ENCODE assay signal across 10 cellular contexts in the genomic region with DNA sequence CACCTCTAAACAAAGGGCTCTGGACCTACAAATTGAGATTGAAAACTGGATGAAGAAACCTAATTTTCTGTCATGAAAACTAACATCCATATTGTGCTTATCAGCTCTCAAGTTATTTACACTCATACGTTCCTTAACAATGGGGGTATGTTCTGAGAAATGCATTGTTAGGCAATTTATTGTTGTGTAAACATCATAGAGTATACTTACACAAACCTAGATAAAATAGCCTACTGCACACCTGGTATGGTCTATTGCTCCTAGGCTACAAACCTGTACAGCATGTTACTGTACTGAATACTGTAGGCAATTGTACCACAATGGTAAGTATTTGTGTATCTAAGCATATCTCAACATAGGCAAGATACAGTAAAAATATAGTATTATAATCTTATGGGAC.
"Had no signal": no experiment of that assay in that cellular context is flagged by ENCODE, and none has a peak within 500 bp of the region (broad histone marks: within the 10 kb centered on the region; RNA-seq: fewer than 3 reads in every experiment).

No MANE protein-coding gene starts in this region.

- H2AFZ ChIP-seq: GM23248 had no signal

- H3K9me3 ChIP-seq: HAP-1 had no signal

- H3K27ac ChIP-seq: GM23248, HL-60 had no signal

- H3K27ac Mint-ChIP-seq: HFFc6, IgD-negative memory B cell had no signal

- ATAC-seq: HCT116, HepG2 had no signal

- H3K4me3 Mint-ChIP-seq: HFFc6, IgD-negative memory B cell had no signal

- H3K4me3 ChIP-seq: GM23248, HAP-1 had no signal

- H3K4me1 ChIP-seq: HAP-1 had no signal

- H3K9me3 Mint-ChIP-seq: HFFc6 had no signal

- DNase-seq: GM23248, GOT3, H7, HFFc6, KBM-7 had no signal

- H3K36me3 ChIP-seq: HAP-1 had no signal

- H3K9ac ChIP-seq: GM23248 had no signal
